ENCODE assay signal across 34 cellular contexts in genomic region chr3:137796993-137797392, GRCh38. TPM values are rescaled to one million over a fixed set of nuclear protein-coding genes. Genes with fewer than 3 reads are reported as not detected.
DNase-seq lines count a peak whose midpoint lies in the region; ATAC-seq, FAIRE-seq and TF ChIP-seq lines count a peak whose summit lies in the region.
"Had no signal": no experiment of that assay in that cellular context is flagged by ENCODE, and none has a peak within 500 bp of the region (broad histone marks: within the 10 kb centered on the region; RNA-seq: fewer than 3 reads in every experiment).

No MANE protein-coding gene starts in this region.

- H2AFZ ChIP-seq in GM12878 (ENCODE audit: control insufficient read depth, low read depth, low read length), result no peak overlapping the region

- BruUV-seq in GM12878 (replicated peaks; lab: Mats Ljungman, UMichigan), result no TSS peak

- no peaks in the 10 kb centered on the region for H4K20me1 ChIP-seq in GM12878 (ENCODE audit: control insufficient read depth, insufficient read depth)
- H4K20me1 ChIP-seq: BLaER1 treated with 17β-estradiol and CSF1 and Interleukin-3, amounts not matched to agents 10 nM and 100 nM had no signal

- H3K36me3 ChIP-seq in GM12878 (ENCODE audit: control insufficient read depth in 2 of 2, insufficient read depth in 2 of 2, low read length in 1 of 2), result no peaks in the 10 kb centered on the region
- H3K36me3 ChIP-seq: BLaER1 treated with 17β-estradiol and CSF1 and Interleukin-3, amounts not matched to agents 10 nM and 100 nM had no signal

- ATAC-seq in GM18867 (IDR thresholded peaks at IDR 0.05; ENCODE audit: unreplicated experiment) (peak; percentile 75), GM21447 (IDR thresholded peaks at IDR 0.05; ENCODE audit: unreplicated experiment) (peak; percentile 48), HG03135 (IDR thresholded peaks at IDR 0.05; ENCODE audit: unreplicated experiment) (peak; percentile 60), GM12878 (peak; percentile 70), left colon (no peak)
- ATAC-seq: A549, HepG2, PC-3, SK-N-SH treated with all-trans-retinoic acid at 6 μM for 48 hours, T-helper 17 cell had no signal

- POLR2A ChIA-PET in GM12878 (lab: Charles Lee), result no interaction called here

- H3K79me2 ChIP-seq in GM12878 (ENCODE audit: control insufficient read depth, insufficient read depth, low read length), result no peaks in the 10 kb centered on the region

- peak; percentile 84 for FAIRE-seq in GM12878 (lab: Jason Lieb, UNC)
- FAIRE-seq: A549, G401.6, GM12891, GM18507, GM19239, H1, HepG2 had no signal

- TF ChIP-seq CTCF in GM12878 (IDR thresholded peaks at IDR 0.05 in 2 of 3, conservative IDR thresholded peaks at IDR 0.05 in 1 of 3; ENCODE audit: control insufficient read depth in 2 of 3, extremely low read depth in 1 of 3, insufficient read depth in 1 of 3, low read depth in 3 of 3, low read length in 3 of 3) (no peak), GM20000 (IDR thresholded peaks at IDR 0.05; ENCODE audit: extremely low read depth, missing control alignments) (no peak)

- no peaks in the 10 kb centered on the region for H3K4me1 ChIP-seq in GM12878 (ENCODE audit: control insufficient read depth, insufficient read depth, low read length)
- H3K4me1 ChIP-seq: A549; BLaER1 treated with 17β-estradiol and CSF1 and Interleukin-3, amounts not matched to agents 10 nM and 100 nM had no signal

- no peak for TF ChIP-seq EP300 in GM12878 (IDR thresholded peaks at IDR 0.05; ENCODE audit: borderline replicate concordance in 1 of 2, control insufficient read depth in 1 of 2, low read depth in 2 of 2, low read length in 2 of 2)

- no peak overlapping the region for H3K4me3 ChIP-seq in GM12878
- H3K4me3 ChIP-seq: A549; BLaER1 treated with 17β-estradiol and CSF1 and Interleukin-3, amounts not matched to agents 10 nM and 100 nM had no signal

- H3K27me3 ChIP-seq in GM12878 (replicated peaks in 1 of 2; ENCODE audit: control insufficient read depth in 2 of 2, insufficient read depth in 2 of 2, low read length in 1 of 2), result no peaks in the 10 kb centered on the region; a peak in 1 of 4 replicates
- H3K27me3 ChIP-seq: BLaER1 treated with 17β-estradiol and CSF1 and Interleukin-3, amounts not matched to agents 10 nM and 100 nM had no signal

- WGBS in GM12878 (ENCODE audit: insufficient coverage, insufficient replicate concordance, low lambda C conversion rate, missing lambda C conversion rate), result 2% methylated on average over 3 of the region's 3 CpGs

- RAD21 ChIA-PET in GM12878 (lab: Charles Lee; ENCODE audit: unreplicated experiment), result no interaction called here

- in situ Hi-C loops in GM12878 (cut with MboI), result no loop called here

- SMC1A ChIA-PET in GM12878 (lab: Charles Lee; ENCODE audit: uncharacterized antibody, unreplicated experiment), result no interaction called here

- TF ChIP-seq POLR2A in GM12878 (IDR thresholded peaks at IDR 0.05; ENCODE audit: low read depth, low read length), result no peak

- H3K9me3 ChIP-seq in GM12878 (replicated peaks; ENCODE audit: control insufficient read depth, insufficient read depth, low read length), result no peaks in the 10 kb centered on the region
- H3K9me3 ChIP-seq: A549; BLaER1 treated with 17β-estradiol and CSF1 and Interleukin-3, amounts not matched to agents 10 nM and 100 nM had no signal

- H3K27ac ChIP-seq in GM12878 (ENCODE audit: control insufficient read depth, insufficient read depth), result no peak overlapping the region
- H3K27ac ChIP-seq: A549; BLaER1 treated with 17β-estradiol and CSF1 and Interleukin-3, amounts not matched to agents 10 nM and 100 nM had no signal

- no peak for TF ChIP-seq RAD21 in GM12878 (IDR thresholded peaks at IDR 0.05; ENCODE audit: insufficient read depth, low read depth, low read length)

- DNase-seq in GM12878 (ENCODE audit: low read depth, low spot score) (no peak), left colon (no peak), NCI-H187 treated with DMSO at 0.1 percent for 48 hours (lab: John Stamatoyannopoulos, UW) (no peak), GM20000 (ENCODE audit: low spot score) (no peak), NCI-H2107 (lab: John Stamatoyannopoulos, UW) (no peak)
- DNase-seq: AML-193; CD4-positive, alpha-beta T cell; DMS53; HCEC 1CT; Karpas-422; NCI-H1105; NCI-H1436 treated with DMSO at 0.1 percent for 48 hours; NCI-H1930; NCI-H446; NCI-H524 treated with DMSO at 0.1 percent for 48 hours; NCI-H774; NK-92 treated with Interleukin-12 subunit alpha and Interleukin-12 subunit beta, amount 100 ng/mL, for 24 hours; PC-3; T-helper 17 cell; T1000 had no signal

- CTCF ChIA-PET in GM12878 (lab: Yijun Ruan, JAX), result interaction anchor here (0.6 to 1.1 kb wide), 2 partner anchors 255 to 766 kb away, joined by 3 to 4 read pairs; no protein-coding TSS in a partner anchor

- H3K9ac ChIP-seq in GM12878 (ENCODE audit: control insufficient read depth, insufficient read depth, low read length), result no peak overlapping the region
- H3K9ac ChIP-seq: BLaER1 treated with 17β-estradiol and CSF1 and Interleukin-3, amounts not matched to agents 10 nM and 100 nM had no signal

- H3K4me2 ChIP-seq in GM12878 (ENCODE audit: control insufficient read depth, insufficient read depth), result no peak overlapping the region
- H3K4me2 ChIP-seq: A549; BLaER1 treated with 17β-estradiol and CSF1 and Interleukin-3, amounts not matched to agents 10 nM and 100 nM had no signal

- intact Hi-C loops in GM12878 (cut with micrococcal nuclease; ENCODE audit: unreplicated experiment) (loop anchor here (10.0 kb wide), 1 partner anchor 148 kb away; no protein-coding TSS in a partner anchor), left colon (cut with DNase I, micrococcal nuclease) (no loop called here)

TF ChIP-seq in GM12878, 131 proteins besides CTCF, POLR2A, EP300 and RAD21 (continues in another document):
- TF ChIP-seq GABPA (IDR thresholded peaks at IDR 0.05; ENCODE audit: low read depth) (no peak), CHD2 (IDR thresholded peaks at IDR 0.05; ENCODE audit: borderline replicate concordance, low read depth, low read length) (no peak), HDAC2 (IDR thresholded peaks at IDR 0.05) (no peak), MTA2 (IDR thresholded peaks at IDR 0.05; ENCODE audit: low read depth) (no peak), MXI1 (IDR thresholded peaks at IDR 0.05; ENCODE audit: low read depth, low read length) (no peak), RB1 (IDR thresholded peaks at IDR 0.05; ENCODE audit: borderline replicate concordance) (no peak), PML (IDR thresholded peaks at IDR 0.05; ENCODE audit: low read length) (no peak), ZBTB4 (CRISPR knock-in tag; IDR thresholded peaks at IDR 0.05) (no peak), WRNIP1 (IDR thresholded peaks at IDR 0.05; ENCODE audit: borderline replicate concordance, low read depth, low read length) (no peak), FOXM1 (IDR thresholded peaks at IDR 0.05; ENCODE audit: low read depth, low read length) (no peak), ATF2 (IDR thresholded peaks at IDR 0.05; ENCODE audit: low read length) (no peak)

RNA-seq across cellular contexts. Expression of gene SOX14, which starts 32.9 kb away (rescaled TPM):
- total RNA-seq in GM12878 (2013; cell fraction: nucleolus; rRNA removed), result not detected in 2 replicates
- total RNA-seq in GM12878 (2014; rRNA removed) (0.11 TPM in 1 of 2 replicates, not detected in the other), GM12878 (2014; rRNA removed; fragmentation: Illumina TruSeq; extraction: Trizol) (not detected in 2 replicates), GM12878 (2021) (not detected in 2 replicates), left colon (not detected)
- polyA plus RNA-seq in GM12878 (2011; ENCODE audit: low read depth), result not detected
- polyA plus RNA-seq in GM12878 (2011; rRNA removed) (not detected in 2 replicates), GM12878 (2014; fragmentation: Illumina TruSeq; extraction: Trizol) (not detected in 2 replicates), GM12878 (2014; fragmentation: Nextera tagmentation; extraction: Ambion mirVana) (not detected), GM12878 (2014; rRNA removed) (not detected in 2 replicates), GM12878 (2016; fragmentation: Nextera tagmentation; extraction: Ambion mirVana) (not detected)
- polyA plus RNA-seq in GM12878 (2011; cell fraction: cytosol; rRNA removed), result not detected in 2 replicates
- not detected in 2 replicates for polyA plus RNA-seq in GM12878 (2011; cell fraction: nucleus; rRNA removed)
- polyA plus RNA-seq in GM12878 (2012), result not detected in 2 replicates
- polyA minus RNA-seq in GM12878 (2011; rRNA and poly(A)+ RNA removed), result not detected in 2 replicates
- polyA minus RNA-seq in GM12878 (2011; cell fraction: cytosol; rRNA and poly(A)+ RNA removed), result not detected in 2 replicates
- not detected in 2 replicates for polyA minus RNA-seq in GM12878 (2011; cell fraction: nucleus; rRNA and poly(A)+ RNA removed)
- total RNA-seq: CD4-positive, alpha-beta T cell; Daoy; HepG2; HT1080; PC-3; T-helper 17 cell had no signal
- polyA plus RNA-seq: A549, HepG2 had no signal
